22 cellular contexts compared by ENCODE assay signal in genomic region chr1:200491097-200491496, GRCh38.
A peak's percentile ranks its signal among the peaks of the same experiment; 100 is the strongest.
DNase-seq lines count a peak whose midpoint lies in the region; ATAC-seq, FAIRE-seq and TF ChIP-seq lines count a peak whose summit lies in the region.
"Had no signal": no experiment of that assay in that cellular context is flagged by ENCODE, and none has a peak within 500 bp of the region (broad histone marks: within the 10 kb centered on the region; RNA-seq: fewer than 3 reads in every experiment).

No MANE protein-coding gene starts in this region.

- no peaks in the 10 kb centered on the region for H3K79me2 ChIP-seq in HepG2 (ENCODE audit: insufficient read depth, low read length)

- POLR2A ChIA-PET in HepG2 (lab: Yijun Ruan, JAX), result no interaction called here

- 19% methylated on average over 2 of the region's 2 CpGs for WGBS in right lobe of liver (ENCODE audit: insufficient coverage, low coverage, low lambda C conversion rate, missing lambda C conversion rate)
- 0% methylated on average over 2 of the region's 2 CpGs for WGBS in HepG2 (ENCODE audit: low lambda C conversion rate)
- 45 to 55% (median 52%) methylated on average over 2 of the region's 2 CpGs for WGBS in psoas muscle, 3 donors

- no peak overlapping the region for H3K4me3 ChIP-seq in right lobe of liver
- H3K4me3 ChIP-seq in HepG2 (replicated peaks in 1 of 3; ENCODE audit: insufficient read depth in 1 of 3, low read depth in 2 of 3, low read length in 3 of 3), result no peak overlapping the region
- no peak overlapping the region for H3K4me3 ChIP-seq in psoas muscle
- H3K4me3 ChIP-seq: GM12878, GM23338 had no signal

- no peak for TF ChIP-seq RAD21 in HepG2 (CRISPR knock-in tag; IDR thresholded peaks at IDR 0.05)

- no peaks in the 10 kb centered on the region for H3K27me3 ChIP-seq in right lobe of liver
- H3K27me3 ChIP-seq in HepG2 (ENCODE audit: control insufficient read depth in 1 of 2, insufficient read depth in 2 of 2, low read length in 2 of 2), result no peaks in the 10 kb centered on the region
- no peaks in the 10 kb centered on the region for H3K27me3 ChIP-seq in psoas muscle (ENCODE audit: insufficient read depth in 3 of 3, low read length in 2 of 3)
- H3K27me3 ChIP-seq: BE2C had no signal

- in situ Hi-C loops in HepG2 (cut with HindIII; ENCODE audit: extremely low pct_ligation_motif_present, low pct_unique_long_range_greater_than_20kb), result no loop called here

- H3K36me3 ChIP-seq in right lobe of liver, result no peaks in the 10 kb centered on the region
- H3K36me3 ChIP-seq in HepG2 (replicated peaks in 1 of 2; ENCODE audit: control insufficient read depth in 1 of 2, insufficient read depth in 2 of 2, low read length in 2 of 2), result no peaks in the 10 kb centered on the region
- no peaks in the 10 kb centered on the region for H3K36me3 ChIP-seq in psoas muscle (ENCODE audit: insufficient read depth in 1 of 2, low read depth in 1 of 2)
- H3K36me3 ChIP-seq: BE2C had no signal

- H3K27ac ChIP-seq in right lobe of liver (no peak overlapping the region), HepG2 (ENCODE audit: extremely low read length, insufficient read depth, low read length) (no peak overlapping the region), psoas muscle (no peak overlapping the region)

- no peak overlapping the region for H2AFZ ChIP-seq in HepG2 (ENCODE audit: low read length)

- no peak for TF ChIP-seq CTCF in right lobe of liver (IDR thresholded peaks at IDR 0.05)
- TF ChIP-seq CTCF in HepG2 (CRISPR knock-in tag; IDR thresholded peaks at IDR 0.05), result no peak
- no peak for TF ChIP-seq CTCF in psoas muscle (IDR thresholded peaks at IDR 0.05)

- H4K20me1 ChIP-seq in HepG2 (ENCODE audit: insufficient read depth, low read length), result no peaks in the 10 kb centered on the region

- no peak for FAIRE-seq in HepG2 (lab: Jason Lieb, UNC)
- FAIRE-seq: GM12878, GM19239, H54 had no signal

- H3K9me3 ChIP-seq in right lobe of liver (no peaks in the 10 kb centered on the region), HepG2 (ENCODE audit: low read length) (no peaks in the 10 kb centered on the region), psoas muscle (no peaks in the 10 kb centered on the region)
- H3K9me3 ChIP-seq: BE2C had no signal

- no peak for DNase-seq in right lobe of liver
- DNase-seq in HepG2 (ENCODE audit: low spot score), result no peak
- peak; percentile 82 for DNase-seq in NCI-H69 (lab: John Stamatoyannopoulos, UW)
- peak; percentile 27 for DNase-seq in left kidney (ENCODE audit: low read depth, low spot score)
- no peak for DNase-seq in psoas muscle
- DNase-seq: ACHN; BE2C; C1 segment of cervical spinal cord; CD4-positive, CD25-positive, alpha-beta regulatory T cell; CD8-positive, alpha-beta memory T cell; COR-L47; DMS 273 treated with DMSO at 0.1 percent for 48 hours; DMS53; DND-41; EL; HCEC 1CT had no signal

- ATAC-seq in right lobe of liver (peak in 3 of 4 donors; percentile 27 to 35 (median 33)), HepG2 (no peak), HG02610 (IDR thresholded peaks at IDR 0.05; ENCODE audit: unreplicated experiment) (no peak), GM19455 (IDR thresholded peaks at IDR 0.05; ENCODE audit: unreplicated experiment) (no peak), psoas muscle (no peak)
- ATAC-seq: GM12878, GM23338 had no signal

- intact Hi-C loops in right lobe of liver (cut with DNase I) (no loop called here), HepG2 (cut with micrococcal nuclease; ENCODE audit: unreplicated experiment) (loop anchor here (5.0 kb wide), 1 partner anchor 809 kb away; no protein-coding TSS in a partner anchor), psoas muscle (cut with DNase I) (no loop called here)

- H3K4me1 ChIP-seq in right lobe of liver, result peaks cover 0 to 6% (median 0%) of the 10 kb centered on the region in 4 donors
- no peaks in the 10 kb centered on the region; the same call in none of the 2 replicates for H3K4me1 ChIP-seq in HepG2 (ENCODE audit: insufficient read depth, low read length)
- peaks cover 4% of the 10 kb centered on the region for H3K4me1 ChIP-seq in psoas muscle
- H3K4me1 ChIP-seq: BE2C had no signal

- TF ChIP-seq POLR2A in right lobe of liver (IDR thresholded peaks at IDR 0.05) (no peak), HepG2 (IDR thresholded peaks at IDR 0.05; ENCODE audit: insufficient read depth in 1 of 2, low read depth in 2 of 2, low read length in 2 of 2) (no peak)

- CTCF ChIA-PET in HepG2 (lab: Yijun Ruan, JAX; ENCODE audit: low intra/inter-chr PET ratio, low total read pairs), result no interaction called here

- BruUV-seq in HepG2 (replicated peaks; lab: Mats Ljungman, UMichigan), result no TSS peak

- no peak overlapping the region for H3K9ac ChIP-seq in HepG2 (ENCODE audit: insufficient read depth, low read depth, low read length)

- H3K4me2 ChIP-seq in HepG2 (ENCODE audit: low read depth, low read length), result no peak overlapping the region
- H3K4me2 ChIP-seq: GM23338 had no signal

- TF ChIP-seq EP300 in HepG2 (IDR thresholded peaks at IDR 0.05; ENCODE audit: low read depth in 2 of 2, low read length in 2 of 2) (no peak), HepG2 (CRISPR knock-in tag; IDR thresholded peaks at IDR 0.05; ENCODE audit: borderline replicate concordance) (no peak)

TF ChIP-seq in HepG2, 621 proteins besides CTCF, POLR2A, EP300 and RAD21:
- no peak for TF ChIP-seq ZFY (CRISPR knock-in tag; IDR thresholded peaks at IDR 0.05)

Comparison
In these comparisons a context has a peak if more than half of its experiments do, and no peak if none do; other contexts are left out.
1. ATAC-seq: peak in right lobe of liver (3 of 4); none in HepG2 (single experiment), HG02610 (single experiment), GM19455 (single experiment) and psoas muscle (0 of 4).
2. DNase-seq: peak in NCI-H69 (single experiment) and left kidney (single experiment); none in right lobe of liver (0 of 3), HepG2 (single experiment) and psoas muscle (0 of 2).